22 cellular contexts compared by ENCODE assay signal in the genomic region with DNA sequence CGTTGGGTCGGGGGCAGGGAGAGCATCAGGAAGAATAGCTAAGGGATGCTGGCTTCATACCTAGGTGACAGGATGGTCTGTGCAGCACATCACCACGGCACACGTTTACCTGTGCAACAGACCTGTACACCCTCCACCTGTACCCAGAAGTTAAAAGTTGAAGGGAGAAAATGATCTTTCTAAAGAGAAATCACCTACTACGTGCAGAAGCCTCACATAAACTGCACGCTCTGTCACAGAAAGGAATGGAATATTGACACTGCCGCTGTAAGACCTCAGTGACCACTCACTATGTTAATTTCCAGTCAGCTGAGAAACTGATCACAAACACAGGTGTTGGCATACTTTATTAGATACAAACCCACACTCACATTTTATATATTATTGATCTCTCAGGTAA.
"Had no signal": no experiment of that assay in that cellular context is flagged by ENCODE, and none has a peak within 500 bp of the region (broad histone marks: within the 10 kb centered on the region; RNA-seq: fewer than 3 reads in every experiment).

No MANE protein-coding gene starts in this region.

- DNase-seq: Karpas-422, KG1, MG63, NCI-H1092, NCI-H1105 treated with DMSO at 0.1 percent for 48 hours, NCI-H1436, NCI-H187, NCI-H2029, NCI-H2081 treated with DMSO at 0.1 percent for 48 hours, NCI-H2171, NCI-H226, NCI-H446, NCI-H510A, NCI-H524 treated with DMSO at 0.1 percent for 48 hours, NCI-H69, NCI-H774, PC-3, SHP77, SK-N-SH, SW 1271, T-cell had no signal

- H3K9me3 Mint-ChIP-seq: T-cell had no signal

- H3K27ac Mint-ChIP-seq: T-cell had no signal

- ATAC-seq: Panc1, PC-3, T-cell had no signal

- H3K9me3 ChIP-seq: MG63, SK-N-SH had no signal

- H3K27me3 Mint-ChIP-seq: T-cell had no signal

- H3K4me3 Mint-ChIP-seq: T-cell had no signal
